ENCODE assay signal across 20 cellular contexts in genomic region chr1:240308061-240308460, GRCh38.
A peak's percentile ranks its signal among the peaks of the same experiment; 100 is the strongest.
DNase-seq lines count a peak whose midpoint lies in the region; ATAC-seq, FAIRE-seq and TF ChIP-seq lines count a peak whose summit lies in the region.
"Had no signal": no experiment of that assay in that cellular context is flagged by ENCODE, and none has a peak within 500 bp of the region (broad histone marks: within the 10 kb centered on the region; RNA-seq: fewer than 3 reads in every experiment).

No MANE protein-coding gene starts in this region.

- H3K4me1 Mint-ChIP-seq in GM23338 (peaks cover 19% of the 10 kb centered on the region), neural progenitor cell (peaks cover 10% of the 10 kb centered on the region)
- H3K4me1 Mint-ChIP-seq: CD8-positive, alpha-beta memory T cell had no signal

- no peaks in the 10 kb centered on the region for H3K79me2 ChIP-seq in GM23338 (replicated peaks; ENCODE audit: insufficient read depth)
- H3K79me2 ChIP-seq in OCI-LY3 (ENCODE audit: low read length), result no peaks in the 10 kb centered on the region
- no peaks in the 10 kb centered on the region for H3K79me2 ChIP-seq in neural progenitor cell (ENCODE audit: low read depth)

- H3K27me3 Mint-ChIP-seq in GM23338 (ENCODE audit: insufficient read depth, low read depth, poor library complexity) (peaks cover 2% of the 10 kb centered on the region), neural progenitor cell (ENCODE audit: insufficient read depth, low read depth) (no peaks in the 10 kb centered on the region)

- ATAC-seq in GM23338, result no peak
- ATAC-seq: GM12878 had no signal

- H3K36me3 ChIP-seq in GM23338 (ENCODE audit: insufficient read depth) (no peaks in the 10 kb centered on the region), OCI-LY3 (replicated peaks; ENCODE audit: low read depth, low read length) (no peaks in the 10 kb centered on the region), mesenchymal stem cell (ENCODE audit: control insufficient read depth in 1 of 2, insufficient read depth in 2 of 2, low read depth in 1 of 2, low read length in 2 of 2) (peaks cover 4 to 6% of the 10 kb centered on the region in 2 experiments), neural progenitor cell (no peaks in the 10 kb centered on the region)

- no peaks in the 10 kb centered on the region for H3K9me3 Mint-ChIP-seq in GM23338
- H3K9me3 Mint-ChIP-seq in neural progenitor cell, result peaks cover 3% of the 10 kb centered on the region

- DNase-seq in GM23338 (ENCODE audit: low spot score) (no peak), mesenchymal stem cell (no peak), GM12892 (ENCODE audit: insufficient read length) (no peak), cardiac septum (ENCODE audit: low spot score) (no peak), neural progenitor cell (ENCODE audit: low spot score) (no peak), DMS79 (lab: John Stamatoyannopoulos, UW) (no peak)
- DNase-seq: CD8-positive, alpha-beta memory T cell; GDM1; GOT3; KBM-7; MG63; NCI-H1105; NCI-H1694 treated with DMSO at 0.1 percent for 48 hours; NCI-H345; NCI-H526; NK-92 treated with Interleukin-12 subunit alpha and Interleukin-12 subunit beta, amount 100 ng/mL, for 24 hours; PC-9 had no signal

- H3K14ac ChIP-seq in mesenchymal stem cell (ENCODE audit: low read length in 2 of 2), result no peak overlapping the region

- H3K4me3 ChIP-seq in GM23338 (no peak overlapping the region), OCI-LY3 (ENCODE audit: low read length) (peak overlapping the region; percentile 39), mesenchymal stem cell (ENCODE audit: insufficient read depth in 1 of 2, low read depth in 1 of 2, low read length in 2 of 2) (peak overlapping the region in 1 of 2 experiments; percentile 53), neural progenitor cell (no peak overlapping the region)
- H3K4me3 ChIP-seq: GM12878, MG63, PC-9, SJSA1 had no signal

- H3K4me2 ChIP-seq in GM23338 (no peak overlapping the region), OCI-LY3 (ENCODE audit: low read length) (peak overlapping the region; percentile 60), mesenchymal stem cell (ENCODE audit: low read length, poor library complexity, severe bottlenecking) (no peak overlapping the region), neural progenitor cell (no peak overlapping the region)
- H3K4me2 ChIP-seq: PC-9 had no signal

- no peak overlapping the region for H3K4ac ChIP-seq in mesenchymal stem cell (ENCODE audit: low read depth in 1 of 2, low read length in 2 of 2)

- TF ChIP-seq POLR2A in GM12892 (IDR thresholded peaks at IDR 0.05; ENCODE audit: low read depth, low read length), result no peak

- WGBS in mesenchymal stem cell, result 86% methylated on average over 2 of the region's 2 CpGs

- H2AFZ ChIP-seq in GM23338 (no peak overlapping the region), OCI-LY3 (ENCODE audit: low read depth, low read length) (peak overlapping the region; percentile 47), mesenchymal stem cell (ENCODE audit: low read depth, low read length) (no peak overlapping the region), neural progenitor cell (replicated peaks) (no peak overlapping the region)
- H2AFZ ChIP-seq: PC-9 had no signal

- 0 out of 2 replicates have a peak overlapping the region, but pooled peaks have one; percentile 37 for H3K27ac Mint-ChIP-seq in GM23338
- no peak overlapping the region for H3K27ac Mint-ChIP-seq in neural progenitor cell

- intact Hi-C loops in cardiac septum (cut with DNase I), result no loop called here

- H2AK5ac ChIP-seq in mesenchymal stem cell (ENCODE audit: low read length, severe bottlenecking), result peak overlapping the region; percentile 33

- H4K91ac ChIP-seq in mesenchymal stem cell (ENCODE audit: low read length), result no peak overlapping the region

- H3K27ac ChIP-seq in GM23338 (ENCODE audit: low read depth) (no peak overlapping the region), OCI-LY3 (ENCODE audit: low read length) (peak overlapping the region; percentile 5; the same call in 1 of the 2 replicates), mesenchymal stem cell (ENCODE audit: low read length, poor library complexity, severe bottlenecking) (peak overlapping the region; percentile 58), neural progenitor cell (no peak overlapping the region)
- H3K27ac ChIP-seq: PC-9, SJSA1 had no signal

- H2BK120ac ChIP-seq in mesenchymal stem cell (ENCODE audit: low read depth, low read length), result no peak overlapping the region

- H3F3A ChIP-seq in GM23338 (replicated peaks; ENCODE audit: low read depth) (no peaks in the 10 kb centered on the region), neural progenitor cell (ENCODE audit: low read depth) (no peaks in the 10 kb centered on the region)

- no peak overlapping the region for H2BK5ac ChIP-seq in mesenchymal stem cell (ENCODE audit: low read depth, low read length, poor library complexity, severe bottlenecking)

- TF ChIP-seq CTCF in GM23338 (conservative IDR thresholded peaks at IDR 0.05; ENCODE audit: low read depth in 2 of 2) (no peak), OCI-LY3 (IDR thresholded peaks at IDR 0.05; ENCODE audit: low read depth, low read length) (no peak), neural progenitor cell (IDR thresholded peaks at IDR 0.05) (no peak)

- peaks cover 8% of the 10 kb centered on the region for H3K79me1 ChIP-seq in mesenchymal stem cell (replicated peaks; ENCODE audit: low read length, poor library complexity, severe bottlenecking)

- H3K4me3 Mint-ChIP-seq in GM23338 (no peak overlapping the region), neural progenitor cell (no peak overlapping the region)
- H3K4me3 Mint-ChIP-seq: CD8-positive, alpha-beta memory T cell had no signal

- no peak overlapping the region for H4K8ac ChIP-seq in mesenchymal stem cell (ENCODE audit: low read length)

- no peak overlapping the region for H3K23ac ChIP-seq in mesenchymal stem cell (ENCODE audit: low read length in 2 of 2)

- H4K20me1 ChIP-seq in GM23338 (replicated peaks; ENCODE audit: insufficient read depth) (no peaks in the 10 kb centered on the region), OCI-LY3 (ENCODE audit: insufficient read depth, low read length) (no peaks in the 10 kb centered on the region), neural progenitor cell (ENCODE audit: low read depth) (no peaks in the 10 kb centered on the region)

- H3K4me1 ChIP-seq in GM23338 (ENCODE audit: insufficient read depth) (peaks cover 6% of the 10 kb centered on the region; the same call in 1 of the 2 replicates), OCI-LY3 (ENCODE audit: low read length) (peaks cover 13% of the 10 kb centered on the region), mesenchymal stem cell (ENCODE audit: control insufficient read depth, insufficient read depth, low read depth, low read length) (peaks cover 7% of the 10 kb centered on the region), neural progenitor cell (peaks cover 15% of the 10 kb centered on the region)

- no peak overlapping the region for H2BK15ac ChIP-seq in mesenchymal stem cell (ENCODE audit: low read depth, poor library complexity, severe bottlenecking)

- no peak for FAIRE-seq in GM12892 (lab: Jason Lieb, UNC)
- FAIRE-seq: GM12878 had no signal

- no peaks in the 10 kb centered on the region for H3K9me2 ChIP-seq in GM23338 (ENCODE audit: insufficient read depth)

- no peak overlapping the region for H3K18ac ChIP-seq in mesenchymal stem cell (ENCODE audit: low read depth in 1 of 2, low read length in 2 of 2)

- peak overlapping the region in 1 of 2 experiments; percentile 34 for H2BK12ac ChIP-seq in mesenchymal stem cell (ENCODE audit: low read length in 2 of 2)

- H3K27me3 ChIP-seq in GM23338 (ENCODE audit: insufficient read depth) (no peaks in the 10 kb centered on the region), OCI-LY3 (ENCODE audit: low read depth, low read length) (no peaks in the 10 kb centered on the region), mesenchymal stem cell (ENCODE audit: control insufficient read depth in 1 of 2, insufficient read depth in 1 of 2, low read length in 2 of 2) (no peaks in the 10 kb centered on the region), neural progenitor cell (no peaks in the 10 kb centered on the region)
- H3K27me3 ChIP-seq: MG63, SJSA1 had no signal

- no peak overlapping the region; the same call in 1 of the 2 replicates for H3K9ac ChIP-seq in OCI-LY3 (ENCODE audit: low read length)
- peak overlapping the region; percentile 78 for H3K9ac ChIP-seq in mesenchymal stem cell (ENCODE audit: low read length)
- H3K9ac ChIP-seq in neural progenitor cell, result no peak overlapping the region

- H3K36me3 Mint-ChIP-seq in GM23338 (ENCODE audit: low read depth) (no peaks in the 10 kb centered on the region), neural progenitor cell (peaks cover 9% of the 10 kb centered on the region)
- H3K36me3 Mint-ChIP-seq: CD8-positive, alpha-beta memory T cell had no signal

- H3K9me3 ChIP-seq in OCI-LY3 (ENCODE audit: insufficient read depth, low read length), result no peaks in the 10 kb centered on the region
- H3K9me3 ChIP-seq in mesenchymal stem cell (ENCODE audit: control insufficient read depth, low read length), result peaks cover 13% of the 10 kb centered on the region
- H3K9me3 ChIP-seq in neural progenitor cell (ENCODE audit: low read depth), result no peaks in the 10 kb centered on the region
- H3K9me3 ChIP-seq: SJSA1 had no signal

TF ChIP-seq in GM23338, 12 proteins besides CTCF, POLR2A, EP300 and RAD21:
- no peak for TF ChIP-seq CREB1 (CRISPR knock-in tag; IDR thresholded peaks at IDR 0.05; ENCODE audit: low read depth)
- TF ChIP-seq EZH2phosphoT487 (IDR thresholded peaks at IDR 0.05; ENCODE audit: unreplicated experiment), result no peak

Comparison
In these comparisons a context has a peak if more than half of its experiments do, and no peak if none do; other contexts are left out.
1. H3K27ac ChIP-seq: peak in OCI-LY3 (single experiment) and mesenchymal stem cell (single experiment); none in GM23338 (single experiment) and neural progenitor cell (single experiment).